Comparison of ENCODE assay signal across 12 cellular contexts in genomic region chr2:96887419-96888081, GRCh38. TPM values are rescaled to one million over a fixed set of nuclear protein-coding genes. Genes with fewer than 3 reads are reported as not detected.
DNase-seq lines count a peak whose midpoint lies in the region; ATAC-seq, FAIRE-seq and TF ChIP-seq lines count a peak whose summit lies in the region.
"Had no signal": no experiment of that assay in that cellular context is flagged by ENCODE, and none has a peak within 500 bp of the region (broad histone marks: within the 10 kb centered on the region; RNA-seq: fewer than 3 reads in every experiment).

No MANE protein-coding gene starts in this region.

- no peak for FAIRE-seq in kidney (lab: Jason Lieb, UNC)

- TF ChIP-seq POLR2A in gastrocnemius medialis (IDR thresholded peaks at IDR 0.05) = no peak

- CTCF ChIA-PET in MCF 10A (lab: Yijun Ruan, JAX) (interaction anchor here (2.1 to 2.2 kb wide), 2 partner anchors 29 to 64 kb away, joined by 6 to 9 read pairs; partner anchors contain the start of gene ANKRD39), Calu3 (lab: Charles Lee) (no interaction called here)

- peak; percentile 14 for DNase-seq in EH (ENCODE audit: low read depth)
- no peak for DNase-seq in MCF 10A (ENCODE audit: unreplicated experiment)
- DNase-seq in kidney = peak; percentile 75
- DNase-seq in gastrocnemius medialis = peak in 1 of 2 donors; percentile 35
- DNase-seq in SIG-M5 treated with dmso at 0.1 percent for 504 hours (lab: John Stamatoyannopoulos, UW; ENCODE audit: unreplicated experiment) = no peak
- no peak for DNase-seq in Calu3
- DNase-seq: activated CD8-positive, alpha-beta memory T cell treated with anti-CD3 and anti-CD28 coated beads, Interleukin-2, amount 50 U/mL, for 4 hours; T-helper 9 cell had no signal

- H3K27me3 ChIP-seq in gastrocnemius medialis = no peaks in the 10 kb centered on the region
- H3K27me3 ChIP-seq: cardiac muscle cell had no signal

- in situ Hi-C loops in gastrocnemius medialis (cut with MboI; ENCODE audit: low sequenced_read_pairs in 4 of 4) = no loop called here

- H3K36me3 ChIP-seq in kidney (ENCODE audit: control insufficient read depth in 1 of 2, insufficient read depth in 2 of 2, low read length in 2 of 2) (no peaks in the 10 kb centered on the region), gastrocnemius medialis (no peaks in the 10 kb centered on the region)
- H3K36me3 ChIP-seq: cardiac muscle cell, neutrophil had no signal

- peak overlapping the region in 1 of 2 donors; percentile 19 for H3K9ac ChIP-seq in kidney (ENCODE audit: low read length in 2 of 2)

- H3K4me1 ChIP-seq in kidney (ENCODE audit: control insufficient read depth in 1 of 2, insufficient read depth in 1 of 2, low read depth in 1 of 2, low read length in 2 of 2) (peaks cover 6 to 32% of the 10 kb centered on the region in 2 donors), gastrocnemius medialis (peaks cover 43 to 45% of the 10 kb centered on the region in 2 donors)

- H3K27ac ChIP-seq in kidney (ENCODE audit: low read depth in 2 of 2, low read length in 2 of 2) (no peak overlapping the region), gastrocnemius medialis (peak overlapping the region; percentile 48 to 63 (median 56))
- H3K27ac ChIP-seq: cardiac muscle cell, neutrophil had no signal

- H3K4me1 Mint-ChIP-seq in MCF 10A (ENCODE audit: insufficient read depth, unreplicated experiment) (peaks cover 32% of the 10 kb centered on the region), Calu3 (ENCODE audit: low read depth, unreplicated experiment) (peaks cover 47% of the 10 kb centered on the region)

- H3K27me3 Mint-ChIP-seq in MCF 10A (ENCODE audit: insufficient read depth, unreplicated experiment) (no peaks in the 10 kb centered on the region), Calu3 (ENCODE audit: unreplicated experiment) (no peaks in the 10 kb centered on the region)

- TF ChIP-seq CTCF in MCF 10A (IDR thresholded peaks at IDR 0.05; ENCODE audit: unreplicated experiment) (no peak), kidney (IDR thresholded peaks at IDR 0.05; ENCODE audit: borderline replicate concordance, extremely low read depth, insufficient read depth) (no peak), gastrocnemius medialis (IDR thresholded peaks at IDR 0.05 in 4 of 5, conservative IDR thresholded peaks at IDR 0.05 in 1 of 5) (no peak), Calu3 (IDR thresholded peaks at IDR 0.05; ENCODE audit: unreplicated experiment) (no peak)

- POLR2A ChIA-PET in MCF 10A (lab: Yijun Ruan, JAX) = interaction anchor here (0.6 kb wide), 1 partner anchor 552 kb away, joined by 4 read pairs; no protein-coding TSS in a partner anchor

- H3K4me3 ChIP-seq in kidney (ENCODE audit: low read length in 2 of 2) (no peak overlapping the region), gastrocnemius medialis (no peak overlapping the region)
- H3K4me3 ChIP-seq: cardiac muscle cell had no signal

- peak; percentile 54 to 62 for ATAC-seq in gastrocnemius medialis
- ATAC-seq in GM18867 (IDR thresholded peaks at IDR 0.05; ENCODE audit: unreplicated experiment) = no peak
- no peak for ATAC-seq in GM21737 (IDR thresholded peaks at IDR 0.05; ENCODE audit: unreplicated experiment)

- H3K9me3 ChIP-seq in kidney (ENCODE audit: control insufficient read depth in 1 of 2, low read length in 2 of 2) = no peaks in the 10 kb centered on the region
- H3K9me3 ChIP-seq in gastrocnemius medialis = no peaks in the 10 kb centered on the region
- H3K9me3 ChIP-seq: neutrophil had no signal

- no peaks in the 10 kb centered on the region for H3K9me3 Mint-ChIP-seq in MCF 10A (ENCODE audit: unreplicated experiment)
- no peaks in the 10 kb centered on the region for H3K9me3 Mint-ChIP-seq in Calu3 (ENCODE audit: low read depth, unreplicated experiment)

- H3K4me3 Mint-ChIP-seq in MCF 10A (ENCODE audit: unreplicated experiment) (no peak overlapping the region), Calu3 (ENCODE audit: low read depth, unreplicated experiment) (no peak overlapping the region)

- intact Hi-C loops in MCF 10A (cut with micrococcal nuclease) (no loop called here), kidney (cut with DNase I) (no loop called here), gastrocnemius medialis (cut with DNase I; ENCODE audit: low total_unique reads) (no loop called here), Calu3 (cut with micrococcal nuclease; ENCODE audit: unreplicated experiment) (no loop called here)

- H3K36me3 Mint-ChIP-seq in MCF 10A (ENCODE audit: insufficient read depth, unreplicated experiment) = no peaks in the 10 kb centered on the region
- H3K36me3 Mint-ChIP-seq in Calu3 (ENCODE audit: insufficient read depth, unreplicated experiment) = no peaks in the 10 kb centered on the region

- no TSS peak for BruUV-seq in MCF 10A (replicated peaks; lab: Mats Ljungman, UMichigan)
- BruUV-seq in Calu3 (replicated peaks; lab: Mats Ljungman, UMichigan) = no TSS peak

- peak overlapping the region; percentile 57 for H3K27ac Mint-ChIP-seq in MCF 10A (ENCODE audit: low read depth, unreplicated experiment)
- no peak overlapping the region for H3K27ac Mint-ChIP-seq in Calu3 (ENCODE audit: unreplicated experiment)

RNA-seq across cellular contexts. Expression of gene SEMA4C, which starts 17.7 kb away (rescaled TPM):
- total RNA-seq in MCF 10A (2022) = 16.3 and 22.6 TPM in 2 replicates
- 44.6 TPM for total RNA-seq in kidney
- polyA plus RNA-seq in kidney (ENCODE audit: insufficient read depth, low read depth, low replicate concordance) = 11.1 TPM
- total RNA-seq in gastrocnemius medialis = 1 to 10 TPM; 3.2 to 8.6 (median 6.5) TPM
- total RNA-seq in Calu3 (2022) = 23.8 and 25.3 TPM in 2 replicates

RNA-seq across cellular contexts. Expression of gene ANKRD39, which starts 29.7 kb away (rescaled TPM):
- 14.0 and 17.6 TPM in 2 replicates for total RNA-seq in MCF 10A (2022)
- total RNA-seq in kidney = 10.8 TPM
- polyA plus RNA-seq in kidney (ENCODE audit: insufficient read depth, low read depth, low replicate concordance) = 19.2 TPM
- 10 to 100 TPM; 25.8 to 50.6 (median 43.8) TPM for total RNA-seq in gastrocnemius medialis
- total RNA-seq in Calu3 (2022) = 12.2 and 14.1 TPM in 2 replicates

RNA-seq across cellular contexts. Expression of gene ANKRD23, which starts 43.7 kb away (rescaled TPM):
- total RNA-seq in MCF 10A (2022) (3.4 and 7.6 TPM in 2 replicates), kidney (4.0 TPM), gastrocnemius medialis (1,000 to 10,000 TPM in 2 of 4 donors, 100 to 1,000 TPM in 2; 642 to 1,565 (median 923) TPM), Calu3 (2022) (6.5 and 7.5 TPM in 2 replicates)
- polyA plus RNA-seq in kidney (ENCODE audit: insufficient read depth, low read depth, low replicate concordance) = 1.6 TPM

Comparison
In these comparisons a context has a peak if more than half of its experiments do, and no peak if none do; other contexts are left out.
1. DNase-seq: peak in EH (single experiment) and kidney (single experiment); none in MCF 10A (single experiment), SIG-M5 treated with dmso at 0.1 percent for 504 hours (single experiment) and Calu3 (single experiment).
2. H3K27ac ChIP-seq: peak in gastrocnemius medialis (4 of 4); none in kidney (0 of 2).
3. ATAC-seq: peak in gastrocnemius medialis (2 of 2); none in GM18867 (single experiment) and GM21737 (single experiment).
4. RNA of gene ANKRD23, which starts 43.7 kb away (total RNA-seq): 642 to 1,565 TPM in gastrocnemius medialis; 6.5 to 7.5 TPM in Calu3, 4.0 TPM in kidney (single experiment) and 3.4 to 7.6 TPM in MCF 10A; every median in the first group is over 10 times any median in the second.